ENCODE assay signal across 2 cellular contexts in genomic region chr2:219059375-219059724, GRCh38.
TF ChIP-seq lines count a peak whose summit lies in the region.

No MANE protein-coding gene starts in this region.

TF ChIP-seq in IMR-90, 13 proteins besides CTCF, POLR2A, EP300 and RAD21:
- TF ChIP-seq BHLHE40 (IDR thresholded peaks at IDR 0.05; ENCODE audit: low read depth, low read length) (no peak), USF2 (IDR thresholded peaks at IDR 0.05; ENCODE audit: low read depth, low read length) (no peak), MAZ (IDR thresholded peaks at IDR 0.05; ENCODE audit: borderline replicate concordance, low read depth, low read length) (no peak), FOS (IDR thresholded peaks at IDR 0.05; ENCODE audit: low read depth, low read length) (no peak), RFX5 (IDR thresholded peaks at IDR 0.05; ENCODE audit: low read depth, low read length) (no peak), ELK1 (IDR thresholded peaks at IDR 0.05; ENCODE audit: borderline replicate concordance, low read depth, low read length) (no peak), CEBPB (IDR thresholded peaks at IDR 0.05; ENCODE audit: low read depth, low read length) (no peak), RCOR1 (IDR thresholded peaks at IDR 0.05; ENCODE audit: insufficient replicate concordance, low read length) (no peak), CHD1 (IDR thresholded peaks at IDR 0.05; ENCODE audit: low read depth, low read length) (no peak), NFE2L2 (IDR thresholded peaks at IDR 0.05; ENCODE audit: low read depth, low read length) (no peak), SMC3 (IDR thresholded peaks at IDR 0.05; ENCODE audit: low read depth, low read length) (no peak), MXI1 (IDR thresholded peaks at IDR 0.05; ENCODE audit: borderline replicate concordance, low read depth, low read length) (no peak), MAFK (IDR thresholded peaks at IDR 0.05; ENCODE audit: low read depth, low read length) (no peak)

TF ChIP-seq in H1, 55 proteins besides CTCF, POLR2A, EP300 and RAD21:
- TF ChIP-seq GABPA (IDR thresholded peaks at IDR 0.05; ENCODE audit: borderline replicate concordance, insufficient read depth, low read length) (no peak), KDM5A (IDR thresholded peaks at IDR 0.05; ENCODE audit: low read length) (no peak), CEBPB (IDR thresholded peaks at IDR 0.05; ENCODE audit: low read depth, low read length) (no peak), CTBP2 (IDR thresholded peaks at IDR 0.05; ENCODE audit: borderline replicate concordance, insufficient read depth, insufficient read length, low read length) (no peak), JUND (IDR thresholded peaks at IDR 0.05; ENCODE audit: low read length) (no peak), EZH2 (IDR thresholded peaks at IDR 0.05; ENCODE audit: low read depth, low read length, severe bottlenecking) (no peak), TEAD4 (IDR thresholded peaks at IDR 0.05; ENCODE audit: low read depth, low read length) (no peak), CHD1 (IDR thresholded peaks at IDR 0.05; ENCODE audit: low read depth, low read length) (no peak), JUN (IDR thresholded peaks at IDR 0.05; ENCODE audit: low read depth, low read length) (no peak), SP1 (IDR thresholded peaks at IDR 0.05; ENCODE audit: low read depth, low read length) (no peak)
